8 cellular contexts compared by ENCODE assay signal in genomic region chr15:101126618-101127502, GRCh38.
A peak's percentile ranks its signal among the peaks of the same experiment; 100 is the strongest.
DNase-seq lines count a peak whose midpoint lies in the region; ATAC-seq and TF ChIP-seq lines count a peak whose summit lies in the region.

No MANE protein-coding gene starts in this region.

- H3K27ac Mint-ChIP-seq in natural killer cell: peak overlapping the region; percentile 90 to 96

- H3K36me3 Mint-ChIP-seq in natural killer cell: no peaks in the 10 kb centered on the region

- intact Hi-C loops in natural killer cell (cut with micrococcal nuclease): no loop called here

- H3K27me3 Mint-ChIP-seq in natural killer cell (ENCODE audit: low read depth in 2 of 2): no peaks in the 10 kb centered on the region

- DNase-seq in activated CD4-positive, CD25-positive, alpha-beta regulatory T cell treated with anti-CD3 and anti-CD28 coated beads, Interleukin-2, amount 50 U/mL, for 72 hours: no peak
- DNase-seq in NCI-H82 treated with DMSO at 0.1 percent for 48 hours (lab: John Stamatoyannopoulos, UW; ENCODE audit: unreplicated experiment) (peak; percentile 68), cerebellar cortex (ENCODE audit: low spot score) (peak; percentile 64), natural killer cell (no peak), activated gamma-delta T cell (lab: John Stamatoyannopoulos, UW) (no peak), NCI-H774 (lab: John Stamatoyannopoulos, UW) (no peak)

- H3K9me3 Mint-ChIP-seq in natural killer cell: no peaks in the 10 kb centered on the region

- H3K4me1 Mint-ChIP-seq in natural killer cell: peaks cover 64 to 67% of the 10 kb centered on the region in 2 donors

- ATAC-seq in activated CD4-positive, CD25-positive, alpha-beta regulatory T cell treated with anti-CD3 and anti-CD28 coated beads, Interleukin-2, amount 50 U/mL, for 24 hours: peak; percentile 19 to 54
- ATAC-seq in HG02852 (IDR thresholded peaks at IDR 0.05; ENCODE audit: unreplicated experiment) (peak; percentile 47), natural killer cell (peak; percentile 36 to 47 (median 40))

- peak overlapping the region; percentile 90 for H3K4me3 Mint-ChIP-seq in natural killer cell

- TF ChIP-seq CTCF in natural killer cell (IDR thresholded peaks at IDR 0.05): no peak

Comparison
In these comparisons a context has a peak if more than half of its experiments do, and no peak if none do; other contexts are left out.
1. DNase-seq: peak in NCI-H82 treated with DMSO at 0.1 percent for 48 hours (single experiment) and cerebellar cortex (single experiment); none in activated CD4-positive, CD25-positive, alpha-beta regulatory T cell treated with anti-CD3 and anti-CD28 coated beads, Interleukin-2, amount 50 U/mL, for 72 hours (single experiment), natural killer cell (single experiment), activated gamma-delta T cell (single experiment) and NCI-H774 (single experiment).
2. Peak in every context shown above with its lines, with median percentiles within 50 percentile points of each other: ATAC-seq.